Comparison of ENCODE assay signal across 23 cellular contexts in the genomic region with DNA sequence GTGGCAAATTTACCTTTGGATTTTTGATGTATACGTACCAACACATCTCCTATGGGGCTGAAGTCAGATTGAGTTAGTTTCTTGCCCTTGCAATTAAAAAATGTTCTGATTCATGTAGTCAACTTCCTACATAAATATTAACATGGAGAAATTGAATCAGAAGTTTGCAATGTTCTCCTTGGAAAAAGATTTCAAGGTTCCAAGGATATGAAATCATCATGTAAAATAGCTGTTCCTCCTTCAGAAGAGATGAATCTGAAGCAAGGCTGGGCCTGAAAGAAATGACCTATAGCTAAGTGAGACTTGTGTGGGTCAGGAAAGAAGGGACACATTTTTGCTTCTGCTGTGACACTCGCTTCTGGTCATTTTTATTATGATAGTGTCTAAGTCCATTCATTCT.
DNase-seq lines count a peak whose midpoint lies in the region; ATAC-seq lines count a peak whose summit lies in the region.
"Had no signal": no experiment of that assay in that cellular context is flagged by ENCODE, and none has a peak within 500 bp of the region (broad histone marks: within the 10 kb centered on the region; RNA-seq: fewer than 3 reads in every experiment).

No MANE protein-coding gene starts in this region.

- ATAC-seq in GM19351 (IDR thresholded peaks at IDR 0.05; ENCODE audit: unreplicated experiment) (no peak), GM19395 (IDR thresholded peaks at IDR 0.05; ENCODE audit: unreplicated experiment) (no peak)
- ATAC-seq: heart right ventricle; sciatic nerve; stimulated activated memory B cell treated with anti-CD40 and anti-IgM and Interleukin-4, amounts not matched to agents 10 μg/mL and 1 μg/mL and 100 μg/mL, for 72 hours had no signal

- DNase-seq in HCEC 1CT: peak; percentile 36
- DNase-seq in dermis blood vessel endothelial cell: peak; percentile 34
- peak; percentile 39 for DNase-seq in hepatic stellate cell (ENCODE audit: low spot score)
- DNase-seq in cerebellar cortex (ENCODE audit: low spot score): no peak
- no peak for DNase-seq in medulla oblongata (ENCODE audit: extremely low spot score)
- DNase-seq: activated CD4-positive, alpha-beta memory T cell treated with anti-CD3 and anti-CD28 coated beads for 36 hours; activated CD4-positive, CD25-positive, alpha-beta regulatory T cell; activated CD8-positive, alpha-beta memory T cell treated with anti-CD3 and anti-CD28 coated beads, Interleukin-2, amount 50 U/mL, for 48 hours; activated naive CD4-positive, alpha-beta T cell treated with anti-CD3 and anti-CD28 coated beads, Interleukin-2, amount 50 U/mL, for 16 hours; CD4-positive, alpha-beta T cell; foreskin melanocyte; heart right ventricle; KBM-7; NCI-H1105 treated with DMSO at 0.1 percent for 48 hours; NCI-H2029; NCI-H69; Peyer's patch; SJCRH30; stimulated activated CD4-positive, alpha-beta T cell treated with anti-CD3 and anti-CD28 coated beads, Interleukin-4, amount 100 ng/mL, for 24 hours had no signal

Comparison
In these comparisons a context has a peak if more than half of its experiments do, and no peak if none do; other contexts are left out.
1. DNase-seq: peak in HCEC 1CT (single experiment), dermis blood vessel endothelial cell (single experiment) and hepatic stellate cell (single experiment); none in cerebellar cortex (single experiment) and medulla oblongata (single experiment).